In the genomic region with DNA sequence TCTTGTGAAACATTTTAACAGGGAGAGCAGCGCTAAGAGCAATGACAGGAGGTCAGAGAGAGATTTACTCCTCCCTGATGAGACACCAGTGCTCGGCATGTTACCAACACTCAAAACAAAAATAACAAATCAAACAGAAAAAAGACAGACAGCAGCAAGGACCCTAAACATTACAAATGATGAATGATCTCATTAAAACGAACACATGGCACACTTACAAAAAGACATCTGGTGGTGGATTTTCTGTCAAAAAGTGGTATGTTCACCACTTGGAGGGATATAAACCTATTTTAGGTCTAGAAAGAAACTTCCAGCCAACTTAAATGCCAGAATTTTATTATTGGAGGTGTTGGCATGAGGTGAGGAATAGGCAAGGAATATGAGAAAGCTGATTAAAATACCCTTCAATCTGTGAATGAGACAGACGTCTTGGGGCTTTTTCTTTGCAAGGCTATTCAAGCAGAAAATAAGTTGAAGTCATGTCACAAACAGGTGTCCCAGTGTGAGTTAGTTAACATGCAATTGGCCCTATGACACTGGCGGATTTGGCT, we compare ENCODE assay signal across 1 cellular context.
TF ChIP-seq lines count a peak whose summit lies in the region.

No MANE protein-coding gene starts in this region.

TF ChIP-seq in K562, 482 proteins besides CTCF, POLR2A, EP300 and RAD21 (continued from another document):
- TF ChIP-seq, protein P1, sequence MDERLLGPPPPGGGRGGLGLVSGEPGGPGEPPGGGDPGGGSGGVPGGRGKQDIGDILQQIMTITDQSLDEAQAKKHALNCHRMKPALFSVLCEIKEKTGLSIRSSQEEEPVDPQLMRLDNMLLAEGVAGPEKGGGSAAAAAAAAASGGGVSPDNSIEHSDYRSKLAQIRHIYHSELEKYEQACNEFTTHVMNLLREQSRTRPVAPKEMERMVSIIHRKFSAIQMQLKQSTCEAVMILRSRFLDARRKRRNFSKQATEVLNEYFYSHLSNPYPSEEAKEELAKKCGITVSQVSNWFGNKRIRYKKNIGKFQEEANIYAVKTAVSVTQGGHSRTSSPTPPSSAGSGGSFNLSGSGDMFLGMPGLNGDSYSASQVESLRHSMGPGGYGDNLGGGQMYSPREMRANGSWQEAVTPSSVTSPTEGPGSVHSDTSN (CRISPR knock-in tag; IDR thresholded peaks at IDR 0.05; ENCODE audit: low read depth): no peak
- TF ChIP-seq, protein P1 (tag; conservative IDR thresholded peaks at IDR 0.05; ENCODE audit: low read depth): peak; percentile 70
